8 cellular contexts compared by ENCODE assay signal in genomic region chrX:123731987-123732678, GRCh38. TPM values are rescaled to one million over a fixed set of nuclear protein-coding genes. Genes with fewer than 3 reads are reported as not detected.
DNase-seq lines count a peak whose midpoint lies in the region; ATAC-seq and TF ChIP-seq lines count a peak whose summit lies in the region.

No MANE protein-coding gene starts in this region.

- peak overlapping the region; percentile 92 for H3K27ac Mint-ChIP-seq in activated T-helper 1 cell treated with anti-CD3 and anti-CD28 coated beads, Interleukin-12 subunit alpha, Interleukin-12 subunit beta, Interleukin-2, Interleukin-4 antibody, amounts not matched to agents 30 ng/mL and 10 ng/mL and 1 ng/mL, durations not matched to agents 14 hours and 24 hours and 36 hours

- peak; percentile 32 for ATAC-seq in GM19035 (IDR thresholded peaks at IDR 0.05; ENCODE audit: unreplicated experiment)

- H3K23ac ChIP-seq in trophoblast cell (ENCODE audit: low read length): no peak overlapping the region

- H4K91ac ChIP-seq in trophoblast cell (ENCODE audit: low read depth, low read length): peak overlapping the region; percentile 50

- TF ChIP-seq CTCF in C4-2B (conservative IDR thresholded peaks at IDR 0.05) (no peak), HL-60 (IDR thresholded peaks at IDR 0.05; ENCODE audit: insufficient read depth, low read length) (no peak)

- H3K9ac ChIP-seq in trophoblast cell (ENCODE audit: low read length): peak overlapping the region; percentile 80

- H4K12ac ChIP-seq in trophoblast cell (ENCODE audit: low read depth, low read length): peak overlapping the region; percentile 46

- peak overlapping the region; percentile 88 for H3K4me2 ChIP-seq in trophoblast cell (ENCODE audit: low read length)

- no peak overlapping the region for H2AFZ ChIP-seq in trophoblast cell (ENCODE audit: insufficient read depth, low read length, poor library complexity)

- H3K27me3 Mint-ChIP-seq in activated T-helper 1 cell treated with anti-CD3 and anti-CD28 coated beads, Interleukin-12 subunit alpha, Interleukin-12 subunit beta, Interleukin-2, Interleukin-4 antibody, amounts not matched to agents 30 ng/mL and 10 ng/mL and 1 ng/mL, durations not matched to agents 14 hours and 24 hours and 36 hours (ENCODE audit: insufficient read depth): no peaks in the 10 kb centered on the region

- no CpG with 5 or more reads among the region's 43 CpGs for WGBS in trophoblast cell (ENCODE audit: extremely low coverage, insufficient coverage, insufficient read length)

- H3K36me3 ChIP-seq in trophoblast cell (ENCODE audit: control insufficient read depth in 1 of 2, insufficient read depth in 2 of 2, low read length in 2 of 2): peaks cover 0 to 2% of the 10 kb centered on the region in 2 experiments

- no peak overlapping the region for H2BK12ac ChIP-seq in trophoblast cell (ENCODE audit: low read length)

- no peaks in the 10 kb centered on the region for H3K27me3 ChIP-seq in HL-60 (ENCODE audit: insufficient read depth, poor library complexity, severe bottlenecking)
- no peaks in the 10 kb centered on the region for H3K27me3 ChIP-seq in trophoblast cell (ENCODE audit: insufficient read depth, low read length)

- peak overlapping the region; percentile 73 for H3K4me3 ChIP-seq in HL-60 (replicated peaks; ENCODE audit: insufficient read depth, low read length)
- H3K4me3 ChIP-seq in trophoblast cell (ENCODE audit: low read depth, low read length): peak overlapping the region; percentile 96

- intact Hi-C loops in activated T-helper 1 cell treated with anti-CD3 and anti-CD28 coated beads, Interleukin-12 subunit alpha, Interleukin-12 subunit beta, Interleukin-2, Interleukin-4 antibody, amounts not matched to agents 30 ng/mL and 10 ng/mL and 1 ng/mL, durations not matched to agents 14 hours and 24 hours and 36 hours (cut with micrococcal nuclease): loop anchor here (10.0 kb wide), 1 partner anchor 47 kb away; no protein-coding TSS in a partner anchor

- peak overlapping the region; percentile 96 for H3K4me3 Mint-ChIP-seq in activated T-helper 1 cell treated with anti-CD3 and anti-CD28 coated beads, Interleukin-12 subunit alpha, Interleukin-12 subunit beta, Interleukin-2, Interleukin-4 antibody, amounts not matched to agents 30 ng/mL and 10 ng/mL and 1 ng/mL, durations not matched to agents 14 hours and 24 hours and 36 hours

- H3K36me3 Mint-ChIP-seq in activated T-helper 1 cell treated with anti-CD3 and anti-CD28 coated beads, Interleukin-12 subunit alpha, Interleukin-12 subunit beta, Interleukin-2, Interleukin-4 antibody, amounts not matched to agents 30 ng/mL and 10 ng/mL and 1 ng/mL, durations not matched to agents 14 hours and 24 hours and 36 hours (ENCODE audit: low read depth): peaks cover 3% of the 10 kb centered on the region

- H3K4me1 Mint-ChIP-seq in activated T-helper 1 cell treated with anti-CD3 and anti-CD28 coated beads, Interleukin-12 subunit alpha, Interleukin-12 subunit beta, Interleukin-2, Interleukin-4 antibody, amounts not matched to agents 30 ng/mL and 10 ng/mL and 1 ng/mL, durations not matched to agents 14 hours and 24 hours and 36 hours (ENCODE audit: low read depth): peaks cover 38% of the 10 kb centered on the region

- peak overlapping the region; percentile 17 for H3K18ac ChIP-seq in trophoblast cell (ENCODE audit: low read length)

- peaks cover 2% of the 10 kb centered on the region for H3K9me3 Mint-ChIP-seq in activated T-helper 1 cell treated with anti-CD3 and anti-CD28 coated beads, Interleukin-12 subunit alpha, Interleukin-12 subunit beta, Interleukin-2, Interleukin-4 antibody, amounts not matched to agents 30 ng/mL and 10 ng/mL and 1 ng/mL, durations not matched to agents 14 hours and 24 hours and 36 hours

- DNase-seq in HL-60 (ENCODE audit: low read depth in 1 of 2, low spot score in 1 of 2) (no peak), glomerular visceral epithelial cell (ENCODE audit: extremely low spot score) (peak; percentile 16), trophoblast cell (peak; percentile 2 to 20), DMS114 treated with DMSO at 0.1 percent for 48 hours (lab: John Stamatoyannopoulos, UW; ENCODE audit: unreplicated experiment) (no peak)
- DNase-seq in activated T-helper 1 cell treated with anti-CD3 and anti-CD28 coated beads, Interleukin-12 subunit alpha, Interleukin-12 subunit beta, Interleukin-2, Interleukin-4 antibody, amounts not matched to agents 30 ng/mL and 10 ng/mL and 1 ng/mL, durations not matched to agents 14 hours and 24 hours and 36 hours (ENCODE audit: low spot score): no peak
- no peak for DNase-seq in NK-92 treated with Interleukin-12 subunit alpha and Interleukin-12 subunit beta, amount 100 ng/mL, for 24 hours (lab: John Stamatoyannopoulos, UW)

- H2BK120ac ChIP-seq in trophoblast cell (ENCODE audit: insufficient read depth, low read length, poor library complexity): peak overlapping the region; percentile 52

- H3K27ac ChIP-seq in C4-2B: peak overlapping the region; percentile 92
- peak overlapping the region; percentile 91 for H3K27ac ChIP-seq in HL-60 (replicated peaks)
- H3K27ac ChIP-seq in trophoblast cell (ENCODE audit: low read depth, low read length): no peak overlapping the region

- H3K79me2 ChIP-seq in trophoblast cell (ENCODE audit: control insufficient read depth, insufficient read depth, low read length, poor library complexity): peaks cover 10% of the 10 kb centered on the region

- H3K9me3 ChIP-seq in trophoblast cell (ENCODE audit: insufficient read depth, low read depth, low read length): no peaks in the 10 kb centered on the region

- H2AK5ac ChIP-seq in trophoblast cell (ENCODE audit: low read length): no peak overlapping the region

- H3K14ac ChIP-seq in trophoblast cell (ENCODE audit: low read length): peak overlapping the region; percentile 59

- H3K4ac ChIP-seq in trophoblast cell (ENCODE audit: low read depth, low read length): peak overlapping the region; percentile 80

- peaks cover 3% of the 10 kb centered on the region for H3K79me1 ChIP-seq in trophoblast cell (ENCODE audit: low read length)

- no peak overlapping the region for H2BK5ac ChIP-seq in trophoblast cell (ENCODE audit: low read depth, low read length, poor library complexity)

- H4K8ac ChIP-seq in trophoblast cell (ENCODE audit: low read depth, low read length): peak overlapping the region; percentile 9

- no peaks in the 10 kb centered on the region for H3K4me1 ChIP-seq in trophoblast cell (ENCODE audit: control insufficient read depth in 1 of 2, insufficient read depth in 2 of 2, low read length in 2 of 2)

RNA-seq across cellular contexts. Expression of gene THOC2, which starts 0.7 kb away (rescaled TPM):
- 87.6 and 91.2 TPM in 2 replicates for total RNA-seq in activated T-helper 1 cell treated with anti-CD3 and anti-CD28 coated beads, Interleukin-12 subunit alpha, Interleukin-12 subunit beta, Interleukin-2, Interleukin-4 antibody, amounts not matched to agents 30 ng/mL and 10 ng/mL and 1 ng/mL, durations not matched to agents 14 hours and 24 hours and 36 hours
- polyA plus RNA-seq in trophoblast cell (2013): 56.1 and 57.1 TPM in 2 replicates

Comparison
In these comparisons a context has a peak if more than half of its experiments do, and no peak if none do; other contexts are left out.
1. DNase-seq: peak in glomerular visceral epithelial cell (single experiment) and trophoblast cell (2 of 2); none in HL-60 (0 of 2), activated T-helper 1 cell treated with anti-CD3 and anti-CD28 coated beads, Interleukin-12 subunit alpha, Interleukin-12 subunit beta, Interleukin-2, Interleukin-4 antibody, amounts not matched to agents 30 ng/mL and 10 ng/mL and 1 ng/mL, durations not matched to agents 14 hours and 24 hours and 36 hours (single experiment), DMS114 treated with DMSO at 0.1 percent for 48 hours (single experiment) and NK-92 treated with Interleukin-12 subunit alpha and Interleukin-12 subunit beta, amount 100 ng/mL, for 24 hours (single experiment).